In the genomic region with DNA sequence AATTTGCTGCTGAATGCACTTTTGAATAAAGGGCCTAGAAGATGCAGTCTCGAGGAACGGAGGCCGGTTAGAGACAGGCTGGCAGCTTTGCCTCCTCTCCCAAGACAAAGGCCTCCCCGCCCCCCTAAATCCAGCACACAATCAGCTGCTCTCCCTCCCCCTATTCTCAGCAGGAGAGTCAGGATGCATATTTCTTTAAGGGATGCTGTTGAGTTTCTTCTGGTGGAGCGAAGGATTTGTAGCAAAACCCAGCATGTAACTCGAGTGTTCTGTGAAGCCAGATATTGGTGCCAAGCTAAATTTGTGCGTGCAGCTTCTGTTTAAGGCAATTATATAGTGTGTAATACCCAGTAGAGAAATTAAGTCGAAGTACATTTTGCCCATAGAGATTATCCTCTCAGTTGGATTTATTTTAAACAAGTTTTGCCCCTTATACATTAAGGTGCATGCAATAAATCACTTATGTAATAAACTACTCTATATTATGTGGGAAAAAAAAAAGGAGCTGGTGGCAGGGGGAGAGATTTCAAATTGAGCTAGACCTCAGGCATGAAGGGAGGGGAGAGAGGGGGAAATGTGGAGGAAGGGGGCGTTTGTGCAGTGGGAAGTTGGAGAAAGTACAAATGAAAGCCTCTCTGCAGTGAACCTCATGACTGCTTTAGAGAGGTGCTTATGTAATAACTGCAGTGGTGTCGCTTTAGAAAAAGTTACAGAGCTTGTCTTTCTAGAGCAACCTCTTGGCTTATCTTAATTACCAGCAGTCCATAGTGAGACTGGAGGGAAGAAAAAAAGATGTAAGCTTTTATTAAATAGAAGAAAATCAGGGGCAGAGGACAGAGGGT, we compare ENCODE assay signal across 1 cellular context.
TF ChIP-seq lines count a peak whose summit lies in the region.

No MANE protein-coding gene starts in this region.

TF ChIP-seq in GM23338, 12 proteins besides CTCF, POLR2A, EP300 and RAD21:
- TF ChIP-seq, protein P1, sequence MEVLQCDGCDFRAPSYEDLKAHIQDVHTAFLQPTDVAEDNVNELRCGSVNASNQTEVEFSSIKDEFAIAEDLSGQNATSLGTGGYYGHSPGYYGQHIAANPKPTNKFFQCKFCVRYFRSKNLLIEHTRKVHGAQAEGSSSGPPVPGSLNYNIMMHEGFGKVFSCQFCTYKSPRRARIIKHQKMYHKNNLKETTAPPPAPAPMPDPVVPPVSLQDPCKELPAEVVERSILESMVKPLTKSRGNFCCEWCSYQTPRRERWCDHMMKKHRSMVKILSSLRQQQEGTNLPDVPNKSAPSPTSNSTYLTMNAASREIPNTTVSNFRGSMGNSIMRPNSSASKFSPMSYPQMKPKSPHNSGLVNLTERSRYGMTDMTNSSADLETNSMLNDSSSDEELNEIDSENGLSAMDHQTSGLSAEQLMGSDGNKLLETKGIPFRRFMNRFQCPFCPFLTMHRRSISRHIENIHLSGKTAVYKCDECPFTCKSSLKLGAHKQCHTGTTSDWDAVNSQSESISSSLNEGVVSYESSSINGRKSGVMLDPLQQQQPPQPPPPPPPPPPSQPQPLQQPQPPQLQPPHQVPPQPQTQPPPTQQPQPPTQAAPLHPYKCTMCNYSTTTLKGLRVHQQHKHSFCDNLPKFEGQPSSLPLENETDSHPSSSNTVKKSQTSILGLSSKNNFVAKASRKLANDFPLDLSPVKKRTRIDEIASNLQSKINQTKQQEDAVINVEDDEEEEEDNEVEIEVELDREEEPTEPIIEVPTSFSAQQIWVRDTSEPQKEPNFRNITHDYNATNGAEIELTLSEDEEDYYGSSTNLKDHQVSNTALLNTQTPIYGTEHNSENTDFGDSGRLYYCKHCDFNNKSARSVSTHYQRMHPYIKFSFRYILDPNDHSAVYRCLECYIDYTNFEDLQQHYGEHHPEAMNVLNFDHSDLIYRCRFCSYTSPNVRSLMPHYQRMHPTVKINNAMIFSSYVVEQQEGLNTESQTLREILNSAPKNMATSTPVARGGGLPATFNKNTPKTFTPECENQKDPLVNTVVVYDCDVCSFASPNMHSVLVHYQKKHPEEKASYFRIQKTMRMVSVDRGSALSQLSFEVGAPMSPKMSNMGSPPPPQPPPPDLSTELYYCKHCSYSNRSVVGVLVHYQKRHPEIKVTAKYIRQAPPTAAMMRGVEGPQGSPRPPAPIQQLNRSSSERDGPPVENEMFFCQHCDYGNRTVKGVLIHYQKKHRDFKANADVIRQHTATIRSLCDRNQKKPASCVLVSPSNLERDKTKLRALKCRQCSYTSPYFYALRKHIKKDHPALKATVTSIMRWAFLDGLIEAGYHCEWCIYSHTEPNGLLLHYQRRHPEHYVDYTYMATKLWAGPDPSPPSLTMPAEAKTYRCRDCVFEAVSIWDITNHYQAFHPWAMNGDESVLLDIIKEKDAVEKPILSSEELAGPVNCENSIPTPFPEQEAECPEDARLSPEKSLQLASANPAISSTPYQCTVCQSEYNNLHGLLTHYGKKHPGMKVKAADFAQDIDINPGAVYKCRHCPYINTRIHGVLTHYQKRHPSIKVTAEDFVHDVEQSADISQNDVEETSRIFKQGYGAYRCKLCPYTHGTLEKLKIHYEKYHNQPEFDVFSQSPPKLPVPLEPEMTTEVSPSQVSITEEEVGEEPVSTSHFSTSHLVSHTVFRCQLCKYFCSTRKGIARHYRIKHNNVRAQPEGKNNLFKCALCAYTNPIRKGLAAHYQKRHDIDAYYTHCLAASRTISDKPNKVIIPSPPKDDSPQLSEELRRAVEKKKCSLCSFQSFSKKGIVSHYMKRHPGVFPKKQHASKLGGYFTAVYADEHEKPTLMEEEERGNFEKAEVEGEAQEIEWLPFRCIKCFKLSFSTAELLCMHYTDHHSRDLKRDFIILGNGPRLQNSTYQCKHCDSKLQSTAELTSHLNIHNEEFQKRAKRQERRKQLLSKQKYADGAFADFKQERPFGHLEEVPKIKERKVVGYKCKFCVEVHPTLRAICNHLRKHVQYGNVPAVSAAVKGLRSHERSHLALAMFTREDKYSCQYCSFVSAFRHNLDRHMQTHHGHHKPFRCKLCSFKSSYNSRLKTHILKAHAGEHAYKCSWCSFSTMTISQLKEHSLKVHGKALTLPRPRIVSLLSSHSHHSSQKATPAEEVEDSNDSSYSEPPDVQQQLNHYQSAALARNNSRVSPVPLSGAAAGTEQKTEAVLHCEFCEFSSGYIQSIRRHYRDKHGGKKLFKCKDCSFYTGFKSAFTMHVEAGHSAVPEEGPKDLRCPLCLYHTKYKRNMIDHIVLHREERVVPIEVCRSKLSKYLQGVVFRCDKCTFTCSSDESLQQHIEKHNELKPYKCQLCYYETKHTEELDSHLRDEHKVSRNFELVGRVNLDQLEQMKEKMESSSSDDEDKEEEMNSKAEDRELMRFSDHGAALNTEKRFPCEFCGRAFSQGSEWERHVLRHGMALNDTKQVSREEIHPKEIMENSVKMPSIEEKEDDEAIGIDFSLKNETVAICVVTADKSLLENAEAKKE (CRISPR knock-in tag; IDR thresholded peaks at IDR 0.05): no peak
